In the genomic region with DNA sequence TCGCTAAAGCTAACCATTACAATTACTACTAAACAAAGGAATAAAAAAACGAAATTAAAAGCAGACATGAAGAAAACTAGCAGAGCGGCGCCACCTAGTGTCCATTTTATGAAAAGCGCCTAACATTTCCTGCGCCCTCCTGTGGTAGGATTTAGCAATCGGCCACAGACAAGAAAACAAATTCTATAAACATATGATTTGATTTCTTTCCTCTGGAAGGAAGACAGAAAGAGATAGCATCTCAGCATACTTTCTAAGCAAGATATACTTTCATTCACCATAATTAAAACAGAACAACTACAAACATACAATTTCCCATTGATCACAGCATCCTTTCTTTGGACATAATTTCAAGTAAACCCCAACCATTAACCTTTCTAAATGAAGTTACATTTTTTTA, we compare ENCODE assay signal across 8 cellular contexts.
DNase-seq lines count a peak whose midpoint lies in the region; ATAC-seq and TF ChIP-seq lines count a peak whose summit lies in the region.

No MANE protein-coding gene starts in this region.

- peak; percentile 100 for TF ChIP-seq CTCF in CD4-positive, alpha-beta T cell (IDR thresholded peaks at IDR 0.05)
- TF ChIP-seq CTCF in HFFc6 (IDR thresholded peaks at IDR 0.05) (peak; percentile 100), epithelial cell of proximal tubule (conservative IDR thresholded peaks at IDR 0.05; ENCODE audit: low read depth, low read length) (peak; percentile 100), nephron (IDR thresholded peaks at IDR 0.05; ENCODE audit: unreplicated experiment in 3 of 3) (peak; percentile 100)

- H3K27me3 ChIP-seq in CD4-positive, alpha-beta T cell (ENCODE audit: control insufficient read depth, insufficient read depth, low read length), result no peaks in the 10 kb centered on the region

- POLR2A ChIA-PET in CD4-positive, alpha-beta T cell (lab: Charles Lee), result interaction anchor here (0.7 to 1.7 kb wide), 3 partner anchors 174 to 441 kb away, joined by 3 to 10 read pairs (median 3); a partner anchor contains a TSS

- no peak overlapping the region for H3K27ac ChIP-seq in CD4-positive, alpha-beta T cell (ENCODE audit: low read depth, low read length)

- no peaks in the 10 kb centered on the region for H3K36me3 Mint-ChIP-seq in CD4-positive, alpha-beta T cell (ENCODE audit: low read depth)
- no peaks in the 10 kb centered on the region for H3K36me3 Mint-ChIP-seq in HFFc6 (ENCODE audit: low read depth)
- H3K36me3 Mint-ChIP-seq in nephron (ENCODE audit: low read depth), result no peaks in the 10 kb centered on the region

- ATAC-seq in CD4-positive, alpha-beta T cell (ENCODE audit: poor library complexity), result peak; percentile 61
- no peak for ATAC-seq in GM19351 (IDR thresholded peaks at IDR 0.05; ENCODE audit: unreplicated experiment)

- intact Hi-C loops in CD4-positive, alpha-beta T cell (cut with DNase I, micrococcal nuclease), result loop anchor here (1.0 to 10.0 kb wide), 5 partner anchors 174 to 307 kb away; no protein-coding TSS in a partner anchor

- H3K9me3 ChIP-seq in CD4-positive, alpha-beta T cell (ENCODE audit: control insufficient read depth, low read length), result no peaks in the 10 kb centered on the region

- peaks cover 7% of the 10 kb centered on the region for H3K4me1 Mint-ChIP-seq in CD4-positive, alpha-beta T cell (ENCODE audit: low read depth)
- H3K4me1 Mint-ChIP-seq in HFFc6 (ENCODE audit: low read depth), result no peaks in the 10 kb centered on the region
- peaks cover 44% of the 10 kb centered on the region for H3K4me1 Mint-ChIP-seq in nephron

- H3K4me3 Mint-ChIP-seq in CD4-positive, alpha-beta T cell, result no peak overlapping the region
- H3K4me3 Mint-ChIP-seq in HFFc6 (no peak overlapping the region), nephron (peak overlapping the region in 2 of 3 experiments; percentile 14 to 34)

- peak; percentile 41 to 68 (median 58) for DNase-seq in CD4-positive, alpha-beta T cell
- DNase-seq in HFFc6 (peak; percentile 48), NOMO-1 treated with dmso at 0.1 percent for 144 hours (lab: John Stamatoyannopoulos, UW; ENCODE audit: unreplicated experiment) (peak; percentile 2), activated T-cell treated with anti-CD3 and anti-CD28 coated beads for 1 hour (ENCODE audit: low read depth) (peak; percentile 55), epithelial cell of proximal tubule (ENCODE audit: low read depth) (peak; percentile 16)
- DNase-seq in stimulated activated naive CD4-positive, alpha-beta T cell (lab: John Stamatoyannopoulos, UW), result peak; percentile 44 to 80 (median 55)

- CTCF ChIA-PET in CD4-positive, alpha-beta T cell (lab: Charles Lee), result interaction anchor here (0.7 to 1.7 kb wide), 10 partner anchors 9 to 310 kb away, joined by 3 to 9 read pairs (median 4); no protein-coding TSS in a partner anchor

- H3K27ac Mint-ChIP-seq in CD4-positive, alpha-beta T cell, result no peak overlapping the region
- H3K27ac Mint-ChIP-seq in HFFc6, result no peak overlapping the region
- peak overlapping the region; percentile 86 to 94 (median 94) for H3K27ac Mint-ChIP-seq in nephron

- no peaks in the 10 kb centered on the region for H3K27me3 Mint-ChIP-seq in CD4-positive, alpha-beta T cell
- H3K27me3 Mint-ChIP-seq in HFFc6 (ENCODE audit: insufficient read depth), result peaks cover 2% of the 10 kb centered on the region; the same call in 1 of the 2 replicates
- no peaks in the 10 kb centered on the region for H3K27me3 Mint-ChIP-seq in nephron (ENCODE audit: low read depth)

- no peak overlapping the region for H3K4me3 ChIP-seq in epithelial cell of proximal tubule (ENCODE audit: low read depth, low read length)

- no peaks in the 10 kb centered on the region for H3K9me3 Mint-ChIP-seq in CD4-positive, alpha-beta T cell
- no peaks in the 10 kb centered on the region for H3K9me3 Mint-ChIP-seq in HFFc6
- H3K9me3 Mint-ChIP-seq in nephron, result no peaks in the 10 kb centered on the region

Comparison
In these comparisons a context has a peak if more than half of its experiments do, and no peak if none do; other contexts are left out.
1. DNase-seq: peak in every context shown above with its lines; median percentile 58 in CD4-positive, alpha-beta T cell; 55 in activated T-cell treated with anti-CD3 and anti-CD28 coated beads for 1 hour; 55 in stimulated activated naive CD4-positive, alpha-beta T cell; 48 in HFFc6; 16 in epithelial cell of proximal tubule; 2 in NOMO-1 treated with dmso at 0.1 percent for 144 hours.
2. H3K27ac Mint-ChIP-seq: peak in nephron (3 of 3); none in CD4-positive, alpha-beta T cell (single experiment) and HFFc6 (single experiment).
3. H3K4me3 Mint-ChIP-seq: peak in nephron (2 of 3); none in CD4-positive, alpha-beta T cell (single experiment) and HFFc6 (single experiment).
4. Peak in every context shown above with its lines, with median percentiles within 50 percentile points of each other: CTCF ChIP-seq.